In the genomic region with DNA sequence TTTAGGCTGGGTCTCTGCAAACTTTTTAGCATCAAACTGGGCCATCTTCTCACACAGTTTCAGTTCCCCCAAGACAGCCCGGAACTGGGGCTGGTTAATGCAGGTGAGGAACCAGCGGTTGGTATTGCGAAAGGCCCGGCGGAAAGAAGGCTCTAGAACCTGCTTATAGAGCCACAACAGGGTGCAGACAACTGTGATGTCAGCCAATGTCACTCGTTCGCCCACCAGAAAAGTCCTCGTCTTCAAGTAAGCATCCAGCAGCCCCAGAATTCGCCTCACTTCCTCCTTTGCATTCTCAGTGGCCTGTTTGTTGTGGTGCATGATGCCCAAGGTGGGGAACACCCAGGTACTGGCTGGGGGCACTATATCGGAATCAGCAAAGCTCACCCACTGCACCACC, we compare ENCODE assay signal across 7 cellular contexts. TPM values are rescaled to one million over a fixed set of nuclear protein-coding genes. Genes with fewer than 3 reads are reported as not detected.
DNase-seq lines count a peak whose midpoint lies in the region; ATAC-seq lines count a peak whose summit lies in the region.
"Not testable (repeated sequence)": the region's sequence is repeated elsewhere in the genome, so short reads cannot be mapped to it uniquely, and the experiment has no call there.

No MANE protein-coding gene starts in this region.

- not testable (repeated sequence) for H3K9me3 Mint-ChIP-seq in activated naive CD8-positive, alpha-beta T cell treated with anti-CD3 and anti-CD28 coated beads for 36 hours

- H3K4me1 Mint-ChIP-seq in activated naive CD8-positive, alpha-beta T cell treated with anti-CD3 and anti-CD28 coated beads for 36 hours: peaks cover 20% of the 10 kb centered on the region

- DNase-seq in NOMO-1 (lab: John Stamatoyannopoulos, UW; ENCODE audit: unreplicated experiment in 2 of 2): peak; percentile 11 to 17
- not testable (repeated sequence) for DNase-seq in activated naive CD8-positive, alpha-beta T cell treated with anti-CD3 and anti-CD28 coated beads for 36 hours

- ATAC-seq in GM18519 (IDR thresholded peaks at IDR 0.05; ENCODE audit: low FRiP score, unreplicated experiment) (peak; percentile 66), GM19438 (IDR thresholded peaks at IDR 0.05; ENCODE audit: low read depth, unreplicated experiment) (peak; percentile 92), GM21717 (IDR thresholded peaks at IDR 0.05; ENCODE audit: unreplicated experiment) (peak; percentile 97), HG02884 (IDR thresholded peaks at IDR 0.05; ENCODE audit: unreplicated experiment) (peak; percentile 89), HG03354 (IDR thresholded peaks at IDR 0.05; ENCODE audit: poor library complexity, severe bottlenecking, unreplicated experiment) (peak; percentile 90)

- H3K36me3 Mint-ChIP-seq in activated naive CD8-positive, alpha-beta T cell treated with anti-CD3 and anti-CD28 coated beads for 36 hours: peaks cover 18% of the 10 kb centered on the region

- peak overlapping the region; percentile 56 for H3K27ac Mint-ChIP-seq in activated naive CD8-positive, alpha-beta T cell treated with anti-CD3 and anti-CD28 coated beads for 36 hours

- H3K4me3 Mint-ChIP-seq in activated naive CD8-positive, alpha-beta T cell treated with anti-CD3 and anti-CD28 coated beads for 36 hours: not testable (repeated sequence)

- H3K27me3 Mint-ChIP-seq in activated naive CD8-positive, alpha-beta T cell treated with anti-CD3 and anti-CD28 coated beads for 36 hours: not testable (repeated sequence)

RNA-seq across cellular contexts. Expression of a gene that starts 46.6 kb away (rescaled TPM):
- 10 to 100 TPM; 85.2 to 86.1 TPM for total RNA-seq in activated naive CD8-positive, alpha-beta T cell treated with anti-CD3 and anti-CD28 coated beads for 36 hours
